In the genomic region with DNA sequence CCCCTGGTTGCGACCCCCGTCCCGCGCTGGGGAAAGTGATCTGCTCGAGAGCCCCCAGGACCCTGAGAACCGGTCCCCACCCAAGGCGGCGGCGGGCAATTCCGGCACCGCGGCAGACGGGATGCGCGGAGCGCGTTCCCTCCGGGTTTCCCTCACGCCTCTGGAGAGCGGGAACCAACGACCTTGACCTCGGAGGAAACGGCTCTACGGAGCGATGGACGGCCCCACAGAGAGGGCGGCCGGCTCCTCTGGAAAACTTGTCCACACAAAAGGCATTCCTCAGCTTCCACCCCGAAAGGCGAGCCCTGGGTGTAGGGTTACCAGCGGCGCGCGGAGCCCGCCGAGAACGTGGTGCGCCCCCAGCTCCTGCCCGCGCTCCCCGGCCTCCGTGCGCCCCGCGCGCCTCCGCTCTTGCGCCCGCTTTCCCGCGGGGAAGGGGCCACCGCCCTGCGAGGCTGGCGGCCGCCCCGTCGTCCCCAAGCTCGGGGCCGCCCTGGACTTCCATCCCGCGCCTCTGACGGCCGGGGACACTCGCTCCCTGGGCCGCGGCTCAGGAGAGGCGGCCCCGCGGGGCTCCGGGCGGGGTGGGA, we compare ENCODE assay signal across 1 cellular context.
TF ChIP-seq lines count a peak whose summit lies in the region.

No MANE protein-coding gene starts in this region.

TF ChIP-seq in IMR-90, 13 proteins besides CTCF, POLR2A, EP300 and RAD21:
- no peak for TF ChIP-seq MAZ (IDR thresholded peaks at IDR 0.05; ENCODE audit: borderline replicate concordance, low read depth, low read length)
- TF ChIP-seq RFX5 (IDR thresholded peaks at IDR 0.05; ENCODE audit: low read depth, low read length) = no peak
- TF ChIP-seq MAFK (IDR thresholded peaks at IDR 0.05; ENCODE audit: low read depth, low read length) = no peak
- TF ChIP-seq NFE2L2 (IDR thresholded peaks at IDR 0.05; ENCODE audit: low read depth, low read length) = no peak
- TF ChIP-seq CEBPB (IDR thresholded peaks at IDR 0.05; ENCODE audit: low read depth, low read length) = no peak
- TF ChIP-seq FOS (IDR thresholded peaks at IDR 0.05; ENCODE audit: low read depth, low read length) = no peak
- TF ChIP-seq, protein P1, sequence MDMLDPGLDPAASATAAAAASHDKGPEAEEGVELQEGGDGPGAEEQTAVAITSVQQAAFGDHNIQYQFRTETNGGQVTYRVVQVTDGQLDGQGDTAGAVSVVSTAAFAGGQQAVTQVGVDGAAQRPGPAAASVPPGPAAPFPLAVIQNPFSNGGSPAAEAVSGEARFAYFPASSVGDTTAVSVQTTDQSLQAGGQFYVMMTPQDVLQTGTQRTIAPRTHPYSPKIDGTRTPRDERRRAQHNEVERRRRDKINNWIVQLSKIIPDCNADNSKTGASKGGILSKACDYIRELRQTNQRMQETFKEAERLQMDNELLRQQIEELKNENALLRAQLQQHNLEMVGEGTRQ (IDR thresholded peaks at IDR 0.05; ENCODE audit: low read depth, low read length) = no peak
- no peak for TF ChIP-seq SMC3 (IDR thresholded peaks at IDR 0.05; ENCODE audit: low read depth, low read length)
- TF ChIP-seq CHD1 (IDR thresholded peaks at IDR 0.05; ENCODE audit: low read depth, low read length) = no peak
TF ChIP-seq in IMR-90: peak in this region for 0.
